Comparison of ENCODE assay signal across 27 cellular contexts in genomic region chr7:101720324-101720723, GRCh38.
"Had no signal": no experiment of that assay in that cellular context is flagged by ENCODE, and none has a peak within 500 bp of the region (broad histone marks: within the 10 kb centered on the region; RNA-seq: fewer than 3 reads in every experiment).

No MANE protein-coding gene starts in this region.

- H3K4me1 ChIP-seq: adrenal gland, body of pancreas, colonic mucosa, gastrocnemius medialis, right atrium auricular region had no signal

- DNase-seq: activated CD4-positive, alpha-beta T cell treated with anti-CD3 and anti-CD28 coated beads for 4 hours; activated CD4-positive, alpha-beta T cell treated with anti-CD3 and anti-CD28 coated beads, Interleukin-2, amount 50 U/mL, for 4 hours; activated CD8-positive, alpha-beta memory T cell treated with anti-CD3 and anti-CD28 coated beads for 24 hours; activated effector memory CD4-positive, alpha-beta T cell treated with anti-CD3 and anti-CD28 coated beads, Interleukin-2, amount 50 U/mL, for 16 hours; activated naive CD4-positive, alpha-beta T cell treated with anti-CD3 and anti-CD28 coated beads for 36 hours; activated naive CD8-positive, alpha-beta T cell treated with anti-CD3 and anti-CD28 coated beads for 36 hours; adrenal gland; aorta; body of pancreas; cerebellar nuclear complex; colonic mucosa; dorsolateral prefrontal cortex; effector memory CD4-positive, alpha-beta T cell; gastrocnemius medialis; glutamatergic neuron; islet precursor cell; left colon; midbrain; naive thymus-derived CD4-positive, alpha-beta T cell; occipital lobe; spleen; stimulated activated naive CD4-positive, alpha-beta T cell treated with Interleukin-2 at 50 U/mL for 16 hours; trophoblast cell had no signal

- H3K27me3 ChIP-seq: adrenal gland, body of pancreas, colonic mucosa, gastrocnemius medialis, right atrium auricular region had no signal

- H3K9me3 ChIP-seq: adrenal gland, body of pancreas, colonic mucosa, gastrocnemius medialis, right atrium auricular region, thoracic aorta had no signal

- H3K4me3 ChIP-seq: adrenal gland, body of pancreas, colonic mucosa, dorsolateral prefrontal cortex, gastrocnemius medialis, right atrium auricular region, spleen, thoracic aorta had no signal

- H3K36me3 ChIP-seq: adrenal gland, colonic mucosa, gastrocnemius medialis, right atrium auricular region, spleen, thoracic aorta had no signal

- FAIRE-seq: urothelium cell line had no signal

- H3K27ac ChIP-seq: adrenal gland, body of pancreas, colonic mucosa, dorsolateral prefrontal cortex, gastrocnemius medialis, right atrium auricular region, spleen, thoracic aorta, VCaP had no signal
